ENCODE assay signal across 1 cellular context in genomic region chr19:50836543-50837195, GRCh38.
TF ChIP-seq lines count a peak whose summit lies in the region.

No MANE protein-coding gene starts in this region.

TF ChIP-seq in HEK293, 187 proteins besides CTCF, POLR2A, EP300 and RAD21 (continued from another document):
- TF ChIP-seq PATZ1 (tag by site-specific recombination; IDR thresholded peaks at IDR 0.05), result peak; percentile 13; the same call in 1 of the 2 replicates
- no peak for TF ChIP-seq ZNF19 (tag by site-specific recombination; IDR thresholded peaks at IDR 0.05; ENCODE audit: low read depth)
- no peak for TF ChIP-seq ZEB2 (tag by site-specific recombination; IDR thresholded peaks at IDR 0.05)
- no peak for TF ChIP-seq ZNF354C (tag by site-specific recombination; IDR thresholded peaks at IDR 0.05; ENCODE audit: borderline replicate concordance, low read depth)
